ENCODE assay signal across 8 cellular contexts in the genomic region with DNA sequence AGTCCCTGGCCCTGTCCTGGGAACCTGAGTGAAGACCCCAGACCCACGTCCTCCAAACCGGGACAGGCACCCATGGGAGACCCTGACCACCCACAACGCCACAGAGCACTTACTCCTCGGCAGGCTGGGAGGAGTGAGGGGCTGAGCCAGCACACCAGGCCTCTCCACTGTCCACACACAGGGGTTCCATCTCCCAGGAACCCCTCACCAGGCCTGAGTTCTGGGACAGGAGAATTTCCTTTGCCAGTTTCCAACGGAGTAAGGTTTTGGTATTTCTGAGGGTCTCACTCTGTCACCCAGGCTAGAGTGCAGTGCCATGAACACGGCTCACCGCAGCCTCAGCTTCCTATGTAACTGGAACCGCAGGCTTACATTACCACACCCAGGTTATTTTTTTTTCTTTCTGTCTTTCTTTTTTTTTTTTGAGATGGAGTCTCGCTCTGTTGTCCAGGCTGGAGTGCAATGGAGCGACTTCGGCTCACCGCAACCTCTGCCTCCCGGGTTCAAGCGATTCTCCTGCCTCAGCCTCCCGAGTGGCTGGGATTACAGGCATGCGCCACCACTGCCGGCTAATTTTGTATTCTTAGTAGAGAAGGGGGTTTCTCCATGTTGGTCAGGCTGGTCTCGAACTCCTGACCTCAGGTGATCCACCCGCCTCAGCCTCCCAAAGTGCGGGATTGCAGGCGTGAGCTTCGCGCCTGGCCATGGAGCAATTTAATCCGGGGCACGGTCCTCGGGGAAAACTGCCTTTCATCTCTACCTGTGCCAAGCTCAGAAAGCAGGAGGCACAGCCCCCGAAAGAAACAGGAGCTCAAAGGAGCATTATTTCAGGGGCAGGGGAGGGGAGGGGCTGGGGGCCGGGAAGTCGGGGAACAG. TPM values are rescaled to one million over a fixed set of nuclear protein-coding genes. Genes with fewer than 3 reads are reported as not detected.
DNase-seq lines count a peak whose midpoint lies in the region; ATAC-seq, FAIRE-seq and TF ChIP-seq lines count a peak whose summit lies in the region.

No MANE protein-coding gene starts in this region.

- H3K4me1 ChIP-seq in iPS-15b (ENCODE audit: control insufficient read depth, insufficient read depth, low read length), result peaks cover 11% of the 10 kb centered on the region
- H3K4me1 ChIP-seq in stomach, result peaks cover 42 to 57% (median 52%) of the 10 kb centered on the region in 4 donors
- H3K4me1 ChIP-seq in small intestine (ENCODE audit: control insufficient read depth in 2 of 2, insufficient read depth in 1 of 2, low read depth in 1 of 2, low read length in 1 of 2), result no peaks in the 10 kb centered on the region

- H3K36me3 ChIP-seq in iPS-15b (ENCODE audit: control insufficient read depth, insufficient read depth, low read length) (peaks cover 26% of the 10 kb centered on the region), stomach (peaks cover 19 to 27% (median 26%) of the 10 kb centered on the region in 4 donors), small intestine (ENCODE audit: control insufficient read depth in 2 of 2, insufficient read depth in 2 of 2, low read length in 2 of 2) (peaks cover 7 to 8% of the 10 kb centered on the region in 2 donors)

- intact Hi-C loops in stomach (cut with DNase I; ENCODE audit: low total_unique reads), result no loop called here

- H3K9me3 Mint-ChIP-seq in T-helper 1 cell treated with Interleukin-12 subunit alpha and Interleukin-12 subunit beta and Interleukin-4 antibody, amounts not matched to agents 30 μg/mL and 1 μg/mL, for 36 hours, result no peaks in the 10 kb centered on the region
- H3K9me3 Mint-ChIP-seq in activated naive CD4-positive, alpha-beta T cell treated with anti-CD3 and anti-CD28 coated beads, Interleukin-2, amount 50 U/mL, for 72 hours, result no peaks in the 10 kb centered on the region

- H3K27ac ChIP-seq in stomach (peak overlapping the region; percentile 86 to 97 (median 89)), small intestine (ENCODE audit: low read depth in 1 of 2, low read length in 1 of 2) (peak overlapping the region in 1 of 2 donors; percentile 26)

- peaks cover 9% of the 10 kb centered on the region for H3K27me3 Mint-ChIP-seq in T-helper 1 cell treated with Interleukin-12 subunit alpha and Interleukin-12 subunit beta and Interleukin-4 antibody, amounts not matched to agents 30 μg/mL and 1 μg/mL, for 36 hours (ENCODE audit: low read depth)

- H3K9ac ChIP-seq in iPS-15b (ENCODE audit: low read depth, low read length), result peak overlapping the region; percentile 54

- WGBS in stomach, 5 donors, result 46 to 62% (median 58%) methylated on average over 26 to 29 of the region's 29 CpGs
- WGBS in small intestine, 3 donors, result 52 to 69% (median 53%) methylated on average over 24 to 29 of the region's 29 CpGs

- no peak for TF ChIP-seq POLR2A in stomach (IDR thresholded peaks at IDR 0.05)

- H3K4me3 ChIP-seq in iPS-15b (ENCODE audit: low read depth, low read length) (peak overlapping the region; percentile 79), stomach (peak overlapping the region; percentile 69 to 99 (median 92)), small intestine (ENCODE audit: low read depth in 1 of 2, low read length in 2 of 2) (peak overlapping the region in 1 of 2 donors; percentile 86)

- no peak overlapping the region for H3K27ac Mint-ChIP-seq in T-helper 1 cell treated with Interleukin-12 subunit alpha and Interleukin-12 subunit beta and Interleukin-4 antibody, amounts not matched to agents 30 μg/mL and 1 μg/mL, for 36 hours
- peak overlapping the region; percentile 60 to 64 for H3K27ac Mint-ChIP-seq in activated naive CD4-positive, alpha-beta T cell treated with anti-CD3 and anti-CD28 coated beads, Interleukin-2, amount 50 U/mL, for 72 hours

- FAIRE-seq in small intestine (lab: Jason Lieb, UNC), result no peak

- H3K9me3 ChIP-seq in iPS-15b (ENCODE audit: control insufficient read depth, insufficient read depth, low read length) (no peaks in the 10 kb centered on the region), stomach (no peaks in the 10 kb centered on the region), small intestine (ENCODE audit: control insufficient read depth, low read depth) (no peaks in the 10 kb centered on the region)

- peaks cover 9% of the 10 kb centered on the region for H3K4me1 Mint-ChIP-seq in T-helper 1 cell treated with Interleukin-12 subunit alpha and Interleukin-12 subunit beta and Interleukin-4 antibody, amounts not matched to agents 30 μg/mL and 1 μg/mL, for 36 hours (ENCODE audit: low read depth)

- ATAC-seq in activated naive CD4-positive, alpha-beta T cell treated with anti-CD3 and anti-CD28 coated beads, Interleukin-2, amount 50 U/mL, for 72 hours, result no peak

- no peak for TF ChIP-seq EP300 in stomach (IDR thresholded peaks at IDR 0.05)

- DNase-seq in T-helper 1 cell (no peak), stomach (no peak), NCI-H1694 treated with DMSO at 0.1 percent for 48 hours (lab: John Stamatoyannopoulos, UW) (no peak), HK-2 (ENCODE audit: unreplicated experiment) (no peak), small intestine (no peak)
- no peak for DNase-seq in activated naive CD4-positive, alpha-beta T cell treated with anti-CD3 and anti-CD28 coated beads, Interleukin-2, amount 50 U/mL, for 72 hours (ENCODE audit: low spot score in 2 of 2)

- H3K4me3 Mint-ChIP-seq in T-helper 1 cell treated with Interleukin-12 subunit alpha and Interleukin-12 subunit beta and Interleukin-4 antibody, amounts not matched to agents 30 μg/mL and 1 μg/mL, for 36 hours, result peak overlapping the region; percentile 59

- no peak for TF ChIP-seq CTCF in stomach (IDR thresholded peaks at IDR 0.05)

- no peaks in the 10 kb centered on the region for H3K27me3 ChIP-seq in iPS-15b (ENCODE audit: control insufficient read depth, insufficient read depth, low read length)
- H3K27me3 ChIP-seq in stomach, result no peaks in the 10 kb centered on the region
- H3K27me3 ChIP-seq in small intestine (ENCODE audit: control insufficient read depth in 2 of 2, insufficient read depth in 2 of 2, low read length in 2 of 2), result no peaks in the 10 kb centered on the region

- H3K36me3 Mint-ChIP-seq in T-helper 1 cell treated with Interleukin-12 subunit alpha and Interleukin-12 subunit beta and Interleukin-4 antibody, amounts not matched to agents 30 μg/mL and 1 μg/mL, for 36 hours (ENCODE audit: low read depth), result peaks cover 1% of the 10 kb centered on the region
- no peaks in the 10 kb centered on the region for H3K36me3 Mint-ChIP-seq in activated naive CD4-positive, alpha-beta T cell treated with anti-CD3 and anti-CD28 coated beads, Interleukin-2, amount 50 U/mL, for 72 hours

RNA-seq across cellular contexts. Expression of a gene that starts 1.6 kb away (rescaled TPM):
- total RNA-seq in activated naive CD4-positive, alpha-beta T cell treated with anti-CD3 and anti-CD28 coated beads, Interleukin-2, amount 50 U/mL, for 72 hours, result 10 to 100 TPM; 18.5 to 46.1 TPM
- total RNA-seq in stomach, result 100 to 1,000 TPM in 4 of 5 donors, 10 to 100 TPM in 1; 20.7 to 364 (median 162) TPM
- 10 to 100 TPM; 27.7 to 54.4 (median 33.9) TPM for polyA plus RNA-seq in stomach
- 10 to 100 TPM; 48.1 to 66.5 (median 63.2) TPM for polyA plus RNA-seq in small intestine

RNA-seq across cellular contexts. Expression of a gene that starts 9.9 kb away (rescaled TPM):
- 10 to 100 TPM; 77.9 to 97.7 TPM for total RNA-seq in activated naive CD4-positive, alpha-beta T cell treated with anti-CD3 and anti-CD28 coated beads, Interleukin-2, amount 50 U/mL, for 72 hours
- total RNA-seq in stomach, result 100 to 1,000 TPM in 1 of 5 donors, 10 to 100 TPM in 3, 1 to 10 TPM in 1; 9.9 to 106 (median 30.7) TPM
- polyA plus RNA-seq in stomach (100 to 1,000 TPM in 1 of 3 donors, 10 to 100 TPM in 2; 78.8 to 100 (median 83.4) TPM), small intestine (100 to 1,000 TPM in 1 of 3 donors, 10 to 100 TPM in 2; 85.4 to 112 (median 98.9) TPM)

RNA-seq across cellular contexts. Expression of a gene that starts 16.8 kb away (rescaled TPM):
- 10 to 100 TPM; 15.6 to 58.4 TPM for total RNA-seq in activated naive CD4-positive, alpha-beta T cell treated with anti-CD3 and anti-CD28 coated beads, Interleukin-2, amount 50 U/mL, for 72 hours
- total RNA-seq in stomach, result 100 to 1,000 TPM in 1 of 5 donors, 10 to 100 TPM in 4; 23.3 to 187 (median 49.0) TPM
- polyA plus RNA-seq in stomach (10 to 100 TPM; 84.0 to 97.7 (median 95.6) TPM), small intestine (10 to 100 TPM; 13.0 to 43.0 (median 26.7) TPM)

RNA-seq across cellular contexts. Expression of a gene that starts 21.5 kb away (rescaled TPM):
- total RNA-seq in activated naive CD4-positive, alpha-beta T cell treated with anti-CD3 and anti-CD28 coated beads, Interleukin-2, amount 50 U/mL, for 72 hours, result 10 to 100 TPM; 12.6 to 14.6 TPM
- 100 to 1,000 TPM in 1 of 5 donors, 10 to 100 TPM in 2, 1 to 10 TPM in 2; 5.8 to 149 (median 12.5) TPM for total RNA-seq in stomach
- polyA plus RNA-seq in stomach, result 10 to 100 TPM; 20.8 to 24.5 (median 22.6) TPM
- 100 to 1,000 TPM in 2 of 3 donors, 10 to 100 TPM in 1; 46.7 to 154 (median 101) TPM for polyA plus RNA-seq in small intestine

RNA-seq across cellular contexts. Expression of a gene that starts 27.7 kb away (rescaled TPM):
- total RNA-seq in activated naive CD4-positive, alpha-beta T cell treated with anti-CD3 and anti-CD28 coated beads, Interleukin-2, amount 50 U/mL, for 72 hours, result 10 to 100 TPM; 21.4 to 22.8 TPM
- 10 to 100 TPM; 11.7 to 69.2 (median 17.0) TPM for total RNA-seq in stomach
- polyA plus RNA-seq in stomach (10 to 100 TPM; 13.3 to 19.1 (median 17.9) TPM), small intestine (10 to 100 TPM; 24.5 to 28.6 (median 26.6) TPM)
